8 cellular contexts compared by ENCODE assay signal in the genomic region with DNA sequence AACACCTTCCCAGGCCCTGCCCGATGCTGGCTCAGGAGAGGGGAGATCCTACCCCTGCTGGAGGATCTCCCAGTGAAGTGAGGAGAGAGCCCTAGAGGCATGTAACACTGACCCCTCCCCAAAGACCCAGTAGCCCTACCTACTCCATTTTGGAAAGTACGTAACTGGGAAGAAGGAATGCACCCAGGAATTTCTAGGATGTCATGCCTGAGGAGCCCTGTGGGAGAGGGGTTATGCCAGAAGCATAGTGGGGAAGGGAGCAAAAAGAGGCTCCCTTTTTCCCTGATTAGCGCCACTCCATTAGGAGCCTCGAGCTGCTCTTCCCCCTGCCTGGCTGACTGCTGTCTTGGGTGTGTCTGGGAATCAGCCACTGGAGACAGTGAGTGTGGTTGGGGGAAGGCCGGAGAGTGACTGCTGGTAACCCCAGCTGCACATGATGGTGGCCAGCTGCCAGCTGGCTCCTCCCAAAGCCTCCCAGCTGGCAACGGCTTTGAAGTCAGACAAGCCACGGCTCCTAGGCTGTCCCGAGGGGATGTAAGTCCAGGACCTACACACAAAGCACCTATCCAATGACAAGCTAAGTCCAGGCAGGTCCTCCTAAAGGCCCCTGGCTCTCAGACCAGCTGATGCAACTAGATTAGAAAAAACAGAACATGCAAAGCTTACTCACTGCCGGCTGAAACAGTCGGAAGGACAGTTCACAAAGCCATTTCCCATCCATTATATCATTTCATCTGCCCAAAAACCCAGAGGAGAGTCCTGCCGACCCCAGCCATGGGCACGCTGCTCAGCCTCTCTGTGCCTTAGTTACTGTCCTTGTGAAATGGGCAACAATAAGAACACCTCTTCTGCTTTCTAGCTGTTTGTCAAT.
DNase-seq lines count a peak whose midpoint lies in the region; ATAC-seq, FAIRE-seq and TF ChIP-seq lines count a peak whose summit lies in the region.

No MANE protein-coding gene starts in this region.

- peak overlapping the region; percentile 56 for H3K4me2 ChIP-seq in keratinocyte (ENCODE audit: control insufficient read depth, extremely low read depth, insufficient read depth, low read depth, low read length)

- peaks cover 2% of the 10 kb centered on the region for H3K9me3 Mint-ChIP-seq in Calu3 (ENCODE audit: low read depth, unreplicated experiment)
- H3K9me3 Mint-ChIP-seq in CD8-positive, alpha-beta T cell, result no peaks in the 10 kb centered on the region

- no peaks in the 10 kb centered on the region for H3K27me3 Mint-ChIP-seq in Calu3 (ENCODE audit: unreplicated experiment)
- H3K27me3 Mint-ChIP-seq in CD8-positive, alpha-beta T cell (ENCODE audit: low read depth), result peaks cover 11% of the 10 kb centered on the region

- DNase-seq in Calu3 (peak; percentile 61), HK-2 (ENCODE audit: unreplicated experiment) (peak; percentile 95), NCI-H82 (lab: John Stamatoyannopoulos, UW) (peak; percentile 97), cardiac fibroblast (ENCODE audit: low read depth in 2 of 2) (peak; percentile 97 to 99), keratinocyte (ENCODE audit: low read depth, low spot score) (peak; percentile 93), small intestine (peak; percentile 93)
- DNase-seq in CD8-positive, alpha-beta T cell, result no peak

- no peak overlapping the region for H3K4me3 ChIP-seq in cardiac fibroblast (replicated peaks in 1 of 2; ENCODE audit: low read depth in 2 of 2, low read length in 2 of 2)
- peak overlapping the region in 1 of 3 experiments; percentile 26 for H3K4me3 ChIP-seq in keratinocyte (ENCODE audit: control insufficient read depth in 2 of 3, extremely low read depth in 1 of 3, insufficient read depth in 2 of 3, low read depth in 1 of 3, low read length in 3 of 3)
- H3K4me3 ChIP-seq in small intestine (ENCODE audit: low read depth in 1 of 2, low read length in 2 of 2), result no peak overlapping the region
- no peak overlapping the region for H3K4me3 ChIP-seq in CD8-positive, alpha-beta T cell (ENCODE audit: low read depth, low read length)

- 16 to 22% (median 18%) methylated on average over 12 of the region's 12 CpGs for WGBS in small intestine, 3 donors

- H3K27ac Mint-ChIP-seq in Calu3 (ENCODE audit: unreplicated experiment), result peak overlapping the region; percentile 63
- no peak overlapping the region for H3K27ac Mint-ChIP-seq in CD8-positive, alpha-beta T cell

- intact Hi-C loops in Calu3 (cut with micrococcal nuclease; ENCODE audit: unreplicated experiment), result loop anchor here (5.0 kb wide), 1 partner anchor 88 kb away; no protein-coding TSS in a partner anchor
- intact Hi-C loops in CD8-positive, alpha-beta T cell (cut with DNase I, micrococcal nuclease), result no loop called here

- peak overlapping the region; percentile 59 for H3K9ac ChIP-seq in keratinocyte (ENCODE audit: control insufficient read depth, extremely low read depth, insufficient read depth, low read length)

- H2AFZ ChIP-seq in keratinocyte (ENCODE audit: control insufficient read depth, low read length), result peak overlapping the region; percentile 70

- BruUV-seq in Calu3 (replicated peaks; lab: Mats Ljungman, UMichigan), result no TSS peak

- peak overlapping the region; percentile 78 for H3K27ac ChIP-seq in keratinocyte (ENCODE audit: control insufficient read depth, insufficient read depth, low read length)
- peak overlapping the region; percentile 64 to 85 for H3K27ac ChIP-seq in small intestine (ENCODE audit: low read depth in 1 of 2, low read length in 1 of 2)
- H3K27ac ChIP-seq in CD8-positive, alpha-beta T cell (ENCODE audit: low read depth, low read length), result no peak overlapping the region

- dilution Hi-C loops in keratinocyte (cut with MboI; ENCODE audit: extremely low pct_ligation_motif_present, low sequenced_read_pairs), result no loop called here

- H3K36me3 ChIP-seq in keratinocyte (ENCODE audit: control insufficient read depth in 2 of 2, extremely low read depth in 1 of 2, insufficient read depth in 2 of 2, low read length in 2 of 2), result no peaks in the 10 kb centered on the region
- H3K36me3 ChIP-seq in small intestine (ENCODE audit: control insufficient read depth in 2 of 2, insufficient read depth in 2 of 2, low read length in 2 of 2), result no peaks in the 10 kb centered on the region
- H3K36me3 ChIP-seq in CD8-positive, alpha-beta T cell (ENCODE audit: insufficient read depth, low read length), result no peaks in the 10 kb centered on the region

- POLR2A ChIA-PET in CD8-positive, alpha-beta T cell (lab: Charles Lee), result no interaction called here

- no peaks in the 10 kb centered on the region for H3K79me2 ChIP-seq in keratinocyte (ENCODE audit: control insufficient read depth, insufficient read depth, low read length)

- H3K4me3 Mint-ChIP-seq in Calu3 (ENCODE audit: low read depth, unreplicated experiment), result no peak overlapping the region
- no peak overlapping the region for H3K4me3 Mint-ChIP-seq in CD8-positive, alpha-beta T cell

- peaks cover 21% of the 10 kb centered on the region for H3K4me1 Mint-ChIP-seq in Calu3 (ENCODE audit: low read depth, unreplicated experiment)
- peaks cover 8% of the 10 kb centered on the region for H3K4me1 Mint-ChIP-seq in CD8-positive, alpha-beta T cell (ENCODE audit: low read depth)

- no peaks in the 10 kb centered on the region for H4K20me1 ChIP-seq in keratinocyte (ENCODE audit: control insufficient read depth, extremely low read depth, insufficient read depth, low read length)

- H3K9me1 ChIP-seq in keratinocyte (ENCODE audit: control insufficient read depth, extremely low read depth, insufficient read depth, low read length), result no peaks in the 10 kb centered on the region

- H3K4me1 ChIP-seq in keratinocyte (ENCODE audit: control insufficient read depth, extremely low read depth, insufficient read depth, low read length), result peaks cover 31% of the 10 kb centered on the region
- peaks cover 5 to 7% of the 10 kb centered on the region in 2 donors for H3K4me1 ChIP-seq in small intestine (ENCODE audit: control insufficient read depth in 2 of 2, insufficient read depth in 1 of 2, low read depth in 1 of 2, low read length in 1 of 2)
- no peaks in the 10 kb centered on the region for H3K4me1 ChIP-seq in CD8-positive, alpha-beta T cell (ENCODE audit: insufficient read depth, low read length)

- FAIRE-seq in keratinocyte (lab: Jason Lieb, UNC) (peak; percentile 90), small intestine (lab: Jason Lieb, UNC) (no peak)

- CTCF ChIA-PET in Calu3 (lab: Charles Lee), result interaction anchor here (1.0 to 1.1 kb wide), 2 partner anchors 12 to 138 kb away, joined by 3 to 4 read pairs; no protein-coding TSS in a partner anchor
- CTCF ChIA-PET in CD8-positive, alpha-beta T cell (lab: Charles Lee), result interaction anchor here (1.1 kb wide), 1 partner anchor 349 kb away, joined by 3 read pairs; no protein-coding TSS in a partner anchor

- TF ChIP-seq CTCF in Calu3 (IDR thresholded peaks at IDR 0.05; ENCODE audit: unreplicated experiment) (no peak), cardiac fibroblast (IDR thresholded peaks at IDR 0.05; ENCODE audit: low read depth, low read length) (no peak), keratinocyte (optimal IDR thresholded peaks at IDR 0.05 in 1 of 3, IDR thresholded peaks at IDR 0.05 in 1 of 3, conservative IDR thresholded peaks at IDR 0.05 in 1 of 3; ENCODE audit: extremely low read depth in 1 of 3, insufficient read depth in 2 of 3, low read length in 3 of 3) (no peak)
- no peak for TF ChIP-seq CTCF in CD8-positive, alpha-beta T cell (IDR thresholded peaks at IDR 0.05)

- H3K36me3 Mint-ChIP-seq in Calu3 (ENCODE audit: insufficient read depth, unreplicated experiment), result peaks cover 8% of the 10 kb centered on the region
- H3K36me3 Mint-ChIP-seq in CD8-positive, alpha-beta T cell, result no peaks in the 10 kb centered on the region

- ATAC-seq in CD8-positive, alpha-beta T cell, result no peak
- no peak for ATAC-seq in GM18520 (IDR thresholded peaks at IDR 0.05; ENCODE audit: unreplicated experiment)

- H3K9me3 ChIP-seq in keratinocyte (ENCODE audit: control insufficient read depth, low read depth, low read length), result peaks cover 3% of the 10 kb centered on the region
- H3K9me3 ChIP-seq in small intestine (ENCODE audit: control insufficient read depth, low read depth), result no peaks in the 10 kb centered on the region
- no peaks in the 10 kb centered on the region for H3K9me3 ChIP-seq in CD8-positive, alpha-beta T cell (ENCODE audit: low read length)

- H3K27me3 ChIP-seq in keratinocyte (ENCODE audit: control insufficient read depth, extremely low read depth, insufficient read depth, low read length), result no peaks in the 10 kb centered on the region
- H3K27me3 ChIP-seq in small intestine (ENCODE audit: control insufficient read depth in 2 of 2, insufficient read depth in 2 of 2, low read length in 2 of 2), result no peaks in the 10 kb centered on the region
- H3K27me3 ChIP-seq in CD8-positive, alpha-beta T cell (ENCODE audit: insufficient read depth, low read length), result no peaks in the 10 kb centered on the region

Comparison
In these comparisons a context has a peak if more than half of its experiments do, and no peak if none do; other contexts are left out.
1. DNase-seq: peak in Calu3 (single experiment), HK-2 (single experiment), NCI-H82 (single experiment), cardiac fibroblast (2 of 2), keratinocyte (single experiment) and small intestine (single experiment); none in CD8-positive, alpha-beta T cell (0 of 7).